In the genomic region with DNA sequence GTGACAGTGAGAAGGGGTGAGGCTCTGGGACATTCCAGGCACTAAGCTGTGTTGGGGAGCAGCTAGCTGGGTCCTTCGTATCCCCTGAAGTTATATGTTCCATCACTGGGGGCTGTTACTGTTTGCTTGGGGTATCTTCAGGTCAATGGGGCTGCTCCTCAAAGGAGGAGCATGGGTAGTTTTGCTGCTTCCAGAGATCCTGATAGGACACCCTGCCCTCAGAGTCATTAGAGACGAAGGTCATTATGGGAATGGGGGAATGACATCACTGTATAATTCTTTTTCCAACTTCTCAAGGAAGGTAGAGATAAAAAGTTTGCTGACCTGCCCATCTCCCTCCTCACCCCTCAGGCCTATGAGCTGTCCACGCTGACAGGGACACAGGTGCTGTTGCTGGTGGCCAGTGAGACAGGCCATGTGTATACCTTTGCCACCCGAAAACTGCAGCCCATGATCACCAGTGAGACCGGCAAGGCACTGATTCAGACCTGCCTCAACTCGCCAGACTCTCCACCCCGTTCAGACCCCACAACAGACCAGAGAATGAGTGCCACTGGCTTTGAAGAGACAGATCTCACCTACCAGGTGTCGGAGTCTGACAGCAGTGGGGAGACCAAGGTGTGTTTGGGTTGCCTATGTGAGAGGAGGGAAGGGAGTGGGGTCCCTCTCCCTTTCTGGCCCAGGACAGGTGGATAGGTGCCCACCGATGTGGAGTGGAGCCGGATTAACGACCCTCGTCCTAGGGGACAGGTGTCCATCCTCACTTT, we compare ENCODE assay signal across 8 cellular contexts. TPM values are rescaled to one million over a fixed set of nuclear protein-coding genes. Genes with fewer than 3 reads are reported as not detected.
DNase-seq lines count a peak whose midpoint lies in the region; ATAC-seq and TF ChIP-seq lines count a peak whose summit lies in the region.

No MANE protein-coding gene starts in this region.

- H3K36me3 ChIP-seq in brain microvascular endothelial cell (replicated peaks): peaks cover 30% of the 10 kb centered on the region

- H3K4me1 ChIP-seq in mononuclear cell (ENCODE audit: insufficient read depth, low read length): peaks cover 52% of the 10 kb centered on the region

- H3K4me3 ChIP-seq in brain microvascular endothelial cell (ENCODE audit: low read depth, low read length): peak overlapping the region; percentile 96
- peak overlapping the region; percentile 27 for H3K4me3 ChIP-seq in mononuclear cell (ENCODE audit: low read length)

- no peak for ATAC-seq in GM21390 (IDR thresholded peaks at IDR 0.05; ENCODE audit: unreplicated experiment)
- no peak for ATAC-seq in GM21619 (IDR thresholded peaks at IDR 0.05; ENCODE audit: unreplicated experiment)
- ATAC-seq in HG03432 (IDR thresholded peaks at IDR 0.05; ENCODE audit: unreplicated experiment): no peak

- in situ Hi-C loops in brain microvascular endothelial cell (cut with HindIII; ENCODE audit: low pct_ligation_motif_present, low sequenced_read_pairs): no loop called here

- H3K27me3 ChIP-seq in brain microvascular endothelial cell (replicated peaks) (no peaks in the 10 kb centered on the region), mononuclear cell (ENCODE audit: insufficient read depth, low read length) (no peaks in the 10 kb centered on the region)

- no peak for TF ChIP-seq CTCF in 22Rv1 (IDR thresholded peaks at IDR 0.05)
- TF ChIP-seq CTCF in brain microvascular endothelial cell (IDR thresholded peaks at IDR 0.05; ENCODE audit: low read depth, low read length, missing control alignments): no peak

- no peaks in the 10 kb centered on the region for H3K9me3 ChIP-seq in mononuclear cell (ENCODE audit: low read depth, low read length)

- H3K27ac ChIP-seq in 22Rv1 (peak overlapping the region; percentile 85), brain microvascular endothelial cell (peak overlapping the region; percentile 53)

- DNase-seq in HT-29 (ENCODE audit: low spot score) (peak; percentile 32), brain microvascular endothelial cell (no peak), mucosa of gallbladder (ENCODE audit: low spot score) (no peak)

RNA-seq across cellular contexts. Expression of a gene that starts 2.6 kb away (rescaled TPM):
- total RNA-seq in HT-29 (2014; rRNA removed; shearing (Covaris generic)): 49.2 and 57.4 TPM in 2 replicates
- 17.0 TPM for total RNA-seq in mononuclear cell
- 50.5 TPM for total RNA-seq in mucosa of gallbladder

RNA-seq across cellular contexts. Expression of a gene that starts 8.3 kb away (rescaled TPM):
- 13.5 and 17.2 TPM in 2 replicates for total RNA-seq in HT-29 (2014; rRNA removed; shearing (Covaris generic))
- total RNA-seq in mononuclear cell: 24.2 TPM
- 50.0 TPM for total RNA-seq in mucosa of gallbladder

RNA-seq across cellular contexts. Expression of a gene that starts 55.6 kb away (rescaled TPM):
- total RNA-seq in HT-29 (2014; rRNA removed; shearing (Covaris generic)): 125 and 130 TPM in 2 replicates
- total RNA-seq in mononuclear cell: 14.7 TPM
- 58.2 TPM for total RNA-seq in mucosa of gallbladder
